22 cellular contexts compared by ENCODE assay signal in the genomic region with DNA sequence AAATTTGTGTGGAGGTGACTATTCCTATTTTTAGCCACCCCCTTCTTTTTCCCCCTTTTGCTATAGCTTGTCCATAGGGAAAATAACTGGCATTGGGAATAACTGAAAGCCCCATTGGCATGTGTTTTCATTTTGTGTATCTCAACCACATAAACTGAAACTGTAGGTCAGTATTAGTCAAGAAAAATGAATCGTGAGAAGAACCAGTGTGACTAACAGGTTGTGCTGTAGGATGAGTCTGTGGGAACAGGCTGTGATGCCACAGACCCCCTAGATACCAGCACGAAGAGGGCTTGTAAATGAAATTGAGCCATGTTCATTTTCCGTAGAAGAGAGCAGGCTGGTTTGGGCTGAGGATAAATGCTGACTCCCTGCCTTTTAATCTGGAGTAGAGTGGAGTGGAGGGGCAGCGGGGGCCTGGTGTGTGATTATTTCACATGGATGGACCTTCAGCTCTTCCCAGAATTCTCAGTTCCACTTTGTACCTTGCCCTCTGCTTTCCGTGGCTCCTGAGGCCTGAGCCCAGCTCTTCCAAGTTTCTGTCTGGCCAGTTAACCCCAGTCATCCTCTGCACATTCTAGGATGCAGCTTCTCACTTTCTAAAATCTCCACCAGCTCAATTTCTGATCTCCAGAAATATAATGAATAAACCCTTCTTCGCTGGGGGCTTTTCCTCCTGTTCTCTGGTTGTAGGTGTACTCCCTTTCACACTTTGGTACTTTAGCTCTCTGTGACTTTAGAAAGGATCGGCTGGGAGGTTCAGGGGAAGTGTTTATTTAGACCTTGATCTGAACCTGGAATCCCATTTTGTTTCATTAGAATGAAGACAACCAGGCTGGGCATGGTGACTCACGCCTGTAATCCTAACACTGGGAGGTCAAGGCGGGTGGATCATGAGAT.
"Had no signal": no experiment of that assay in that cellular context is flagged by ENCODE, and none has a peak within 500 bp of the region (broad histone marks: within the 10 kb centered on the region; RNA-seq: fewer than 3 reads in every experiment).

No MANE protein-coding gene starts in this region.

- H3K27me3 Mint-ChIP-seq: activated CD4-positive, alpha-beta memory T cell treated with anti-CD3 and anti-CD28 coated beads for 36 hours; activated naive CD4-positive, alpha-beta T cell treated with anti-CD3 and anti-CD28 coated beads, Interleukin-2, amount 50 U/mL, for 24 hours; memory B cell; type B pancreatic cell had no signal

- H3K27ac Mint-ChIP-seq: activated CD4-positive, alpha-beta memory T cell treated with anti-CD3 and anti-CD28 coated beads for 36 hours; memory B cell; natural killer cell; type B pancreatic cell had no signal

- H3K9me3 ChIP-seq: adrenal gland, body of pancreas, gastroesophageal sphincter had no signal

- H3K4me3 ChIP-seq: adrenal gland, body of pancreas, coronary artery, gastroesophageal sphincter had no signal

- H3K9me3 Mint-ChIP-seq: activated naive CD4-positive, alpha-beta T cell treated with anti-CD3 and anti-CD28 coated beads, Interleukin-2, amount 50 U/mL, for 24 hours; memory B cell; natural killer cell; type B pancreatic cell had no signal

- H3K4me1 ChIP-seq: adrenal gland, body of pancreas, gastroesophageal sphincter had no signal

- H3K4me1 Mint-ChIP-seq: memory B cell had no signal

- H3K4me3 Mint-ChIP-seq: activated CD4-positive, alpha-beta memory T cell treated with anti-CD3 and anti-CD28 coated beads for 36 hours; activated naive CD4-positive, alpha-beta T cell treated with anti-CD3 and anti-CD28 coated beads, Interleukin-2, amount 50 U/mL, for 24 hours; activated T-cell treated with anti-CD3 and anti-CD28 coated beads, Interleukin-2, amount 50 U/mL, for 4 hours; memory B cell; natural killer cell; type B pancreatic cell had no signal

- H3K27me3 ChIP-seq: adrenal gland, body of pancreas, gastroesophageal sphincter had no signal

- H3K27ac ChIP-seq: adrenal gland, body of pancreas, coronary artery, gastroesophageal sphincter, VCaP had no signal

- ATAC-seq: activated T-cell treated with anti-CD3 and anti-CD28 coated beads, Interleukin-2, amount 50 U/mL, for 4 hours; body of pancreas; gastroesophageal sphincter; natural killer cell; SK-N-SH treated with all-trans-retinoic acid at 6 μM for 48 hours had no signal

- DNase-seq: activated CD4-positive, alpha-beta memory T cell treated with anti-CD3 and anti-CD28 coated beads for 36 hours; activated effector memory CD4-positive, alpha-beta T cell treated with Interleukin-2 at 50 U/mL for 16 hours; activated T-cell treated with anti-CD3 and anti-CD28 coated beads, Interleukin-2, amount 50 U/mL, for 4 hours; adrenal gland; body of pancreas; central memory CD4-positive, alpha-beta T cell; effector CD8-positive, alpha-beta T cell; hippocampal formation; natural killer cell; posterior cingulate gyrus; SHP77 treated with DMSO at 0.1 percent for 48 hours; stimulated activated CD4-positive, alpha-beta T cell treated with anti-CD3 and anti-CD28 coated beads, Interleukin-4, amount 100 ng/mL, for 24 hours; stimulated activated naive CD4-positive, alpha-beta T cell treated with Interleukin-2 at 50 U/mL for 16 hours; substantia nigra; T-helper 1 cell had no signal
